Comparison of ENCODE assay signal across 12 cellular contexts in the genomic region with DNA sequence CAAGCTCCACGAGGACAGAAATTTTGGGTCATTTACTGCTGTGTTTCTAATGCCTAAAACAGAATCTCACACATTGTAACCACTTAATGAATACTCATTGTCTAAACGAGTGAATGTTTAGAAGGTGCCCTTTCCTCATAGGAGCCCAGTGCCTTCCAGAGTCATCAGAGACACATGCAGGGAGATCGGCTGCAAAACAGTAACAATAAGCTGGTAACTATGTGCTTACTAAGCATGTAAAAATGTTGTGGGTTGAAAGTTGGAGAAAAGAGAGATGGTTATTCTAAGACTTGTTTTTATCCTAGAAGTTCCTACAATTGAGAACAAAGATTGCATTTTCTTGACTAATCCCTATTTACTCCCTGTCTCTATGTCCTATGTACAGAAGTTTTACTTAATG. TPM values are rescaled to one million over a fixed set of nuclear protein-coding genes. Genes with fewer than 3 reads are reported as not detected.
A peak's percentile ranks its signal among the peaks of the same experiment; 100 is the strongest.
DNase-seq lines count a peak whose midpoint lies in the region; ATAC-seq, FAIRE-seq and TF ChIP-seq lines count a peak whose summit lies in the region.
"Had no signal": no experiment of that assay in that cellular context is flagged by ENCODE, and none has a peak within 500 bp of the region (broad histone marks: within the 10 kb centered on the region; RNA-seq: fewer than 3 reads in every experiment).

No MANE protein-coding gene starts in this region.

- no peak for DNase-seq in CD8-positive, alpha-beta memory T cell
- DNase-seq in LHCN-M2 (ENCODE audit: low read depth) = peak; percentile 83
- DNase-seq in bronchial epithelial cell (ENCODE audit: low read depth) = peak; percentile 69
- DNase-seq in natural killer cell = no peak
- DNase-seq in vagina (ENCODE audit: extremely low spot score in 2 of 2) = no peak
- DNase-seq in NCI-H1048 (lab: John Stamatoyannopoulos, UW) = no peak
- no peak for DNase-seq in WTC11 (ENCODE audit: low spot score)
- DNase-seq: small intestine; stimulated activated naive B cell treated with anti-CD40 and anti-IgM and Interleukin-4, amounts not matched to agents 10 μg/mL and 1 μg/mL and 100 μg/mL, for 72 hours had no signal

- no peak for FAIRE-seq in bronchial epithelial cell (lab: Jason Lieb, UNC)
- FAIRE-seq: small intestine had no signal

- no peak overlapping the region for H3K27ac ChIP-seq in CD8-positive, alpha-beta memory T cell (ENCODE audit: low read depth, low read length)
- no peak overlapping the region for H3K27ac ChIP-seq in vagina

- no peaks in the 10 kb centered on the region for H3K9me3 Mint-ChIP-seq in CD8-positive, alpha-beta memory T cell
- H3K9me3 Mint-ChIP-seq in natural killer cell = no peaks in the 10 kb centered on the region
- H3K9me3 Mint-ChIP-seq in WTC11 = no peaks in the 10 kb centered on the region
- H3K9me3 Mint-ChIP-seq: stimulated activated naive B cell treated with anti-CD40 and anti-IgM and Interleukin-4, amounts not matched to agents 10 μg/mL and 1 μg/mL and 100 μg/mL, for 72 hours had no signal

- H3K27me3 ChIP-seq in CD8-positive, alpha-beta memory T cell (ENCODE audit: insufficient read depth, low read length, poor library complexity, severe bottlenecking) = no peaks in the 10 kb centered on the region
- peaks cover 2% of the 10 kb centered on the region for H3K27me3 ChIP-seq in bronchial epithelial cell (ENCODE audit: control insufficient read depth, insufficient read depth, low read length)
- H3K27me3 ChIP-seq in vagina = no peaks in the 10 kb centered on the region

- ATAC-seq in natural killer cell (no peak), GM19463 (IDR thresholded peaks at IDR 0.05; ENCODE audit: unreplicated experiment) (no peak), WTC11 (no peak)
- ATAC-seq: left lobe of liver; stimulated activated naive B cell treated with anti-CD40 and anti-IgM and Interleukin-4, amounts not matched to agents 10 μg/mL and 1 μg/mL and 100 μg/mL, for 72 hours had no signal

- peaks cover 97% of the 10 kb centered on the region for H3K4me1 ChIP-seq in CD8-positive, alpha-beta memory T cell (ENCODE audit: insufficient read depth, low read length)
- no peaks in the 10 kb centered on the region for H3K4me1 ChIP-seq in vagina

- H3K36me3 Mint-ChIP-seq in CD8-positive, alpha-beta memory T cell = peaks cover 33 to 85% (median 36%) of the 10 kb centered on the region in 3 donors
- H3K36me3 Mint-ChIP-seq in natural killer cell (peaks cover 28% of the 10 kb centered on the region), WTC11 (no peaks in the 10 kb centered on the region)

- peak overlapping the region; percentile 6 for H3K4me3 ChIP-seq in CD8-positive, alpha-beta memory T cell (ENCODE audit: low read length)
- H3K4me3 ChIP-seq in bronchial epithelial cell (ENCODE audit: low read depth, low read length) (no peak overlapping the region), vagina (no peak overlapping the region)

- H3K4me3 Mint-ChIP-seq in CD8-positive, alpha-beta memory T cell = peak overlapping the region; percentile 60 to 83 (median 72)
- peak overlapping the region; percentile 63 for H3K4me3 Mint-ChIP-seq in natural killer cell
- no peak overlapping the region for H3K4me3 Mint-ChIP-seq in WTC11

- CTCF ChIA-PET in CD8-positive, alpha-beta memory T cell (lab: Charles Lee) = interaction anchor here (0.8 to 2.8 kb wide), 3 partner anchors 16 to 95 kb away, joined by 4 to 11 read pairs (median 4); no protein-coding TSS in a partner anchor
- CTCF ChIA-PET in WTC11 (lab: Charles Lee) = interaction anchor here (2.5 to 5.0 kb wide), 4 partner anchors 15 to 217 kb away, joined by 11 to 44 read pairs (median 14); no protein-coding TSS in a partner anchor

- H3K36me3 ChIP-seq in CD8-positive, alpha-beta memory T cell (ENCODE audit: insufficient read depth, low read length) = peaks cover 24% of the 10 kb centered on the region
- H3K36me3 ChIP-seq in bronchial epithelial cell (ENCODE audit: control insufficient read depth, insufficient read depth, low read length) (no peaks in the 10 kb centered on the region), vagina (no peaks in the 10 kb centered on the region)

- POLR2A ChIA-PET in CD8-positive, alpha-beta memory T cell (lab: Charles Lee) = no interaction called here
- POLR2A ChIA-PET in WTC11 (lab: Charles Lee) = no interaction called here

- H3K4me1 Mint-ChIP-seq in CD8-positive, alpha-beta memory T cell = peaks cover 94 to 100% (median 99%) of the 10 kb centered on the region in 3 donors
- H3K4me1 Mint-ChIP-seq in natural killer cell = peaks cover 82 to 86% of the 10 kb centered on the region in 2 donors
- peaks cover 18% of the 10 kb centered on the region for H3K4me1 Mint-ChIP-seq in WTC11

- no peaks in the 10 kb centered on the region for H3K9me3 ChIP-seq in CD8-positive, alpha-beta memory T cell (ENCODE audit: low read length)
- H3K9me3 ChIP-seq in vagina = no peaks in the 10 kb centered on the region

- intact Hi-C loops in natural killer cell (cut with micrococcal nuclease) = no loop called here
- intact Hi-C loops in vagina (cut with DNase I) = no loop called here

- no peaks in the 10 kb centered on the region for H3K27me3 Mint-ChIP-seq in CD8-positive, alpha-beta memory T cell
- no peaks in the 10 kb centered on the region for H3K27me3 Mint-ChIP-seq in natural killer cell (ENCODE audit: low read depth in 2 of 2)
- H3K27me3 Mint-ChIP-seq in WTC11 (ENCODE audit: low read depth) = no peaks in the 10 kb centered on the region
- H3K27me3 Mint-ChIP-seq: stimulated activated naive B cell treated with anti-CD40 and anti-IgM and Interleukin-4, amounts not matched to agents 10 μg/mL and 1 μg/mL and 100 μg/mL, for 72 hours had no signal

- peak overlapping the region in 7 of 8 donors; percentile 17 to 98 (median 69) for H3K27ac Mint-ChIP-seq in CD8-positive, alpha-beta memory T cell
- H3K27ac Mint-ChIP-seq in natural killer cell (peak overlapping the region; percentile 6 to 68), WTC11 (no peak overlapping the region)
- H3K27ac Mint-ChIP-seq: stimulated activated naive B cell treated with anti-CD40 and anti-IgM and Interleukin-4, amounts not matched to agents 10 μg/mL and 1 μg/mL and 100 μg/mL, for 72 hours had no signal

- TF ChIP-seq POLR2A in vagina (IDR thresholded peaks at IDR 0.05) = no peak

- TF ChIP-seq CTCF in bronchial epithelial cell (IDR thresholded peaks at IDR 0.05; ENCODE audit: insufficient read depth, low read length, severe bottlenecking) = no peak
- no peak for TF ChIP-seq CTCF in natural killer cell (IDR thresholded peaks at IDR 0.05)
- no peak for TF ChIP-seq CTCF in vagina (IDR thresholded peaks at IDR 0.05)
- TF ChIP-seq CTCF in WTC11 (IDR thresholded peaks at IDR 0.05) = no peak

TF ChIP-seq in WTC11, 78 proteins besides CTCF, POLR2A, EP300 and RAD21 (continues in another document):
- TF ChIP-seq MXD4 (CRISPR knock-in tag; IDR thresholded peaks at IDR 0.05; ENCODE audit: borderline replicate concordance) (no peak), KAT7 (CRISPR knock-in tag; IDR thresholded peaks at IDR 0.05; ENCODE audit: borderline replicate concordance) (no peak), RELA (CRISPR knock-in tag; IDR thresholded peaks at IDR 0.05; ENCODE audit: borderline replicate concordance) (no peak), NR2C2 (CRISPR knock-in tag; IDR thresholded peaks at IDR 0.05) (no peak)
- TF ChIP-seq, protein P1, sequence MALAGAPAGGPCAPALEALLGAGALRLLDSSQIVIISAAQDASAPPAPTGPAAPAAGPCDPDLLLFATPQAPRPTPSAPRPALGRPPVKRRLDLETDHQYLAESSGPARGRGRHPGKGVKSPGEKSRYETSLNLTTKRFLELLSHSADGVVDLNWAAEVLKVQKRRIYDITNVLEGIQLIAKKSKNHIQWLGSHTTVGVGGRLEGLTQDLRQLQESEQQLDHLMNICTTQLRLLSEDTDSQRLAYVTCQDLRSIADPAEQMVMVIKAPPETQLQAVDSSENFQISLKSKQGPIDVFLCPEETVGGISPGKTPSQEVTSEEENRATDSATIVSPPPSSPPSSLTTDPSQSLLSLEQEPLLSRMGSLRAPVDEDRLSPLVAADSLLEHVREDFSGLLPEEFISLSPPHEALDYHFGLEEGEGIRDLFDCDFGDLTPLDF (CRISPR knock-in tag; IDR thresholded peaks at IDR 0.05) = no peak
- TF ChIP-seq, protein P2, sequence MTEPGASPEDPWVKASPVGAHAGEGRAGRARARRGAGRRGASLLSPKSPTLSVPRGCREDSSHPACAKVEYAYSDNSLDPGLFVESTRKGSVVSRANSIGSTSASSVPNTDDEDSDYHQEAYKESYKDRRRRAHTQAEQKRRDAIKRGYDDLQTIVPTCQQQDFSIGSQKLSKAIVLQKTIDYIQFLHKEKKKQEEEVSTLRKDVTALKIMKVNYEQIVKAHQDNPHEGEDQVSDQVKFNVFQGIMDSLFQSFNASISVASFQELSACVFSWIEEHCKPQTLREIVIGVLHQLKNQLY (CRISPR knock-in tag; IDR thresholded peaks at IDR 0.05) = no peak
- TF ChIP-seq, protein P3, sequence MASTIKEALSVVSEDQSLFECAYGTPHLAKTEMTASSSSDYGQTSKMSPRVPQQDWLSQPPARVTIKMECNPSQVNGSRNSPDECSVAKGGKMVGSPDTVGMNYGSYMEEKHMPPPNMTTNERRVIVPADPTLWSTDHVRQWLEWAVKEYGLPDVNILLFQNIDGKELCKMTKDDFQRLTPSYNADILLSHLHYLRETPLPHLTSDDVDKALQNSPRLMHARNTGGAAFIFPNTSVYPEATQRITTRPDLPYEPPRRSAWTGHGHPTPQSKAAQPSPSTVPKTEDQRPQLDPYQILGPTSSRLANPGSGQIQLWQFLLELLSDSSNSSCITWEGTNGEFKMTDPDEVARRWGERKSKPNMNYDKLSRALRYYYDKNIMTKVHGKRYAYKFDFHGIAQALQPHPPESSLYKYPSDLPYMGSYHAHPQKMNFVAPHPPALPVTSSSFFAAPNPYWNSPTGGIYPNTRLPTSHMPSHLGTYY (CRISPR knock-in tag; IDR thresholded peaks at IDR 0.05) = no peak
- TF ChIP-seq, protein P4, sequence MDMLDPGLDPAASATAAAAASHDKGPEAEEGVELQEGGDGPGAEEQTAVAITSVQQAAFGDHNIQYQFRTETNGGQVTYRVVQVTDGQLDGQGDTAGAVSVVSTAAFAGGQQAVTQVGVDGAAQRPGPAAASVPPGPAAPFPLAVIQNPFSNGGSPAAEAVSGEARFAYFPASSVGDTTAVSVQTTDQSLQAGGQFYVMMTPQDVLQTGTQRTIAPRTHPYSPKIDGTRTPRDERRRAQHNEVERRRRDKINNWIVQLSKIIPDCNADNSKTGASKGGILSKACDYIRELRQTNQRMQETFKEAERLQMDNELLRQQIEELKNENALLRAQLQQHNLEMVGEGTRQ (CRISPR knock-in tag; IDR thresholded peaks at IDR 0.05) = no peak

RNA-seq across cellular contexts. Expression of a gene that starts 7.4 kb away (rescaled TPM):
- 10 to 100 TPM; 77.3 to 80.6 TPM for total RNA-seq in CD8-positive, alpha-beta memory T cell
- polyA plus RNA-seq in CD8-positive, alpha-beta memory T cell = 104 TPM
- total RNA-seq in LHCN-M2 (2014; rRNA removed) (not detected in 2 replicates), bronchial epithelial cell (not detected in 2 replicates), natural killer cell (10 to 100 TPM; 39.9 to 59.6 (median 53.5) TPM), vagina (2.5 TPM), WTC11 (2021) (0.21 to 0.39 TPM (median 0.25 TPM) in 3 replicates)
- not detected for polyA plus RNA-seq in LHCN-M2 (2012)
- total RNA-seq: SK-MEL-5 had no signal

RNA-seq across cellular contexts. Expression of a gene that starts 42.6 kb away (rescaled TPM):
- not detected for total RNA-seq in CD8-positive, alpha-beta memory T cell
- polyA plus RNA-seq in CD8-positive, alpha-beta memory T cell = not detected
- total RNA-seq in LHCN-M2 (2014; rRNA removed) (not detected in 2 replicates), bronchial epithelial cell (not detected in 2 replicates), natural killer cell (not detected), vagina (not detected), WTC11 (2021) (not detected in 3 replicates)
- not detected for polyA plus RNA-seq in LHCN-M2 (2012)
- total RNA-seq: left lobe of liver, SK-MEL-5 had no signal
- polyA plus RNA-seq: small intestine had no signal

Comparison
In these comparisons a context has a peak if more than half of its experiments do, and no peak if none do; other contexts are left out.
1. DNase-seq: peak in LHCN-M2 (single experiment) and bronchial epithelial cell (single experiment); none in CD8-positive, alpha-beta memory T cell (0 of 5), natural killer cell (single experiment), vagina (0 of 2), NCI-H1048 (single experiment) and WTC11 (single experiment).
2. RNA of a gene that starts 7.4 kb away (total RNA-seq): 77.3 to 80.6 TPM in CD8-positive, alpha-beta memory T cell and 39.9 to 59.6 TPM in natural killer cell; 2.5 TPM in vagina (single experiment), 0.21 to 0.39 TPM in WTC11, not detected in LHCN-M2 and not detected in bronchial epithelial cell; every median in the first group is over 10 times any median in the second.